ENCODE assay signal across 1 cellular context in the genomic region with DNA sequence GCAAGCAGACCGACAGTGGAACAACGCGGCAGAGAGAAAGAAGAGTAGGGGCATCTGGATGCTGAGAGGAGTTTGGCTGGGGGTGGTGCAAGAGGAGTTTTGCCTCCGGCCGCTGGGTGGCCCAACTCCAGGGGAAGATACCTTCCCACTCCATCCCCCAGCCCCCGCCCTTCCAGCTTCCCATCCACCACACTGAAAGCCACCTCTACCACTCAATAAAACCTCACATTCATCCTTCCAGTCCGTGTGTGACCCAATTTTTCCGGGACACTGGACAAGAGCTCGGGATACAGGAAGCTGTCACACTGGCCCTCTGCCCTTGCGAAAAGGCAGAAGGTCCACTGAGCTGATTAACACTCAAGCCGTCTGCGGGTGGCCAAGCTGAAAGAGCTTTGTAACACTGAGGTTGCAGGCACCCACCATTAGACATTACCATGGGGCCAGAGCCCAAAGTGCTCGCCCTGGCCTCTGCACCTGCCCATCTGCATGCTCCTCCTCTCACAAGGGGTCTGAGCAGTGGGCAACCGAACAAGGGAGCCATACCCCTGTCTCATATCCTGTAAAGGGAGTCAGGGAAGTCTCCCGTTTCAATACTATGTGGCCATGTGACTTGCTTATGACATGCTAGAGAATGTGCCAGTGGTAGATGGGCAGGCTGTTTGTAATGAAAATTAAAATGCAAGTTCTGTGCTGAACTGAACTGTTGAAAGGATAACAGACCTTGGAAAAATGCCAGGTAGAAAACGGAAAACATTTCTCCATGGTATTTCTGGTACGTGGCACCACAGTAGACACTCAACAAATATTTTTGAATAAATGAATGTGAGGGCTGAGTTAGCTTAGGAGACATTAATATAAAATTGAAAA.
TF ChIP-seq lines count a peak whose summit lies in the region.

No MANE protein-coding gene starts in this region.

TF ChIP-seq in SK-N-SH, 30 proteins besides CTCF, POLR2A, EP300 and RAD21 (continued from another document):
- no peak for TF ChIP-seq REST (IDR thresholded peaks at IDR 0.05; ENCODE audit: low read depth, low read length)
- TF ChIP-seq SIN3A (IDR thresholded peaks at IDR 0.05; ENCODE audit: borderline replicate concordance, low read depth, low read length), result no peak
- TF ChIP-seq TCF12 (IDR thresholded peaks at IDR 0.05), result no peak
- no peak for TF ChIP-seq RCOR1 (IDR thresholded peaks at IDR 0.05; ENCODE audit: low read length)
- no peak for TF ChIP-seq TEAD4 (IDR thresholded peaks at IDR 0.05; ENCODE audit: borderline replicate concordance, insufficient read depth)
- TF ChIP-seq POLR2AphosphoS5 (IDR thresholded peaks at IDR 0.05; ENCODE audit: low read depth, low read length), result no peak
- TF ChIP-seq NFIC (IDR thresholded peaks at IDR 0.05; ENCODE audit: borderline replicate concordance), result no peak
- TF ChIP-seq, protein P1, sequence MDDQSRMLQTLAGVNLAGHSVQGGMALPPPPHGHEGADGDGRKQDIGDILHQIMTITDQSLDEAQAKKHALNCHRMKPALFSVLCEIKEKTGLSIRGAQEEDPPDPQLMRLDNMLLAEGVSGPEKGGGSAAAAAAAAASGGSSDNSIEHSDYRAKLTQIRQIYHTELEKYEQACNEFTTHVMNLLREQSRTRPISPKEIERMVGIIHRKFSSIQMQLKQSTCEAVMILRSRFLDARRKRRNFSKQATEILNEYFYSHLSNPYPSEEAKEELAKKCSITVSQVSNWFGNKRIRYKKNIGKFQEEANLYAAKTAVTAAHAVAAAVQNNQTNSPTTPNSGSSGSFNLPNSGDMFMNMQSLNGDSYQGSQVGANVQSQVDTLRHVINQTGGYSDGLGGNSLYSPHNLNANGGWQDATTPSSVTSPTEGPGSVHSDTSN (IDR thresholded peaks at IDR 0.05), result no peak
- TF ChIP-seq YY1 (IDR thresholded peaks at IDR 0.05; ENCODE audit: low read depth), result no peak
- no peak for TF ChIP-seq NRF1 (IDR thresholded peaks at IDR 0.05; ENCODE audit: low read depth, low read length)
TF ChIP-seq in SK-N-SH: peak in this region for 0.
